Comparison of ENCODE assay signal across 13 cellular contexts in the genomic region with DNA sequence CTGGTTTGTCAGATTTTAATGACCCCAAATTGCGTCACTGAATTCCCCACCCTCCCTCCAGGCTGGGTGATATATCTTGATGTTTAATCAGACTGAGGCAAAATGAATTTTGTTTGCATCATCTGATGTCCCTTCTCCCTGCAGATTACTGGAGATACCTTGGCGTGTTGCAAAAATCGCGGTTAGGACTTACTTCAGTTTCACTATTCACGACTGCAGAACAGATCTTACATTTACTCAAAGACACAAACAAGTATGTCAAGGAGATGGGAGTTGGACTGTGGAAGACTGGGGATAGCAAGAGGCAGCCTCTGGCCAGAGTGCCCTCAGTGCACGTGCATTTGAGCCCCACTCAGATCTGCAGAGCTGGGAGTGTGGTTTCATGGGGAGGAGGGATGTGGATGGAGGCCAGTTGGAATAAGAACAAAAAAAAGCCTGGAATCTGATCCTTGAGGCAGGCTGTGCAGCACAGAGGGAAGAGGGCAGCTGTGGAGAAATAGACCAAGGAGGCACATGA.
DNase-seq lines count a peak whose midpoint lies in the region; ATAC-seq and TF ChIP-seq lines count a peak whose summit lies in the region.
"Had no signal": no experiment of that assay in that cellular context is flagged by ENCODE, and none has a peak within 500 bp of the region (broad histone marks: within the 10 kb centered on the region; RNA-seq: fewer than 3 reads in every experiment).

No MANE protein-coding gene starts in this region.

- TF ChIP-seq CTCF in AG04450 (IDR thresholded peaks at IDR 0.05; ENCODE audit: low read depth, low read length), result no peak
- TF ChIP-seq CTCF in BJ (IDR thresholded peaks at IDR 0.05; ENCODE audit: insufficient read depth, low read depth, low read length), result no peak
- TF ChIP-seq CTCF in fibroblast of lung (conservative IDR thresholded peaks at IDR 0.05 in 1 of 2, IDR thresholded peaks at IDR 0.05 in 1 of 2; ENCODE audit: low read depth in 1 of 2, low read length in 2 of 2), result no peak
- no peak for TF ChIP-seq CTCF in smooth muscle cell (IDR thresholded peaks at IDR 0.05; ENCODE audit: borderline replicate concordance, insufficient read depth, poor library complexity, severe bottlenecking)
- no peak for TF ChIP-seq CTCF in right lobe of liver (IDR thresholded peaks at IDR 0.05)

- H3K36me3 ChIP-seq in BJ (ENCODE audit: control insufficient read depth, insufficient read depth, low read length) (peaks cover 2% of the 10 kb centered on the region; the same call in 1 of the 2 replicates), fibroblast of lung (ENCODE audit: control insufficient read depth, insufficient read depth, low read length) (peaks cover 3% of the 10 kb centered on the region), smooth muscle cell (ENCODE audit: low read depth) (no peaks in the 10 kb centered on the region), right lobe of liver (no peaks in the 10 kb centered on the region)
- H3K36me3 ChIP-seq: heart right ventricle, thoracic aorta had no signal

- H2AFZ ChIP-seq in fibroblast of lung (ENCODE audit: low read length) (no peak overlapping the region), smooth muscle cell (ENCODE audit: low read depth) (no peak overlapping the region)

- POLR2A ChIA-PET in AG04450 (lab: Yijun Ruan, JAX), result no interaction called here
- POLR2A ChIA-PET in BJ (lab: Charles Lee), result no interaction called here

- H3K9me3 ChIP-seq in AG04450 (ENCODE audit: control insufficient read depth, insufficient read depth, low read length), result no peaks in the 10 kb centered on the region
- H3K9me3 ChIP-seq in fibroblast of lung (ENCODE audit: control insufficient read depth, insufficient read depth, low read depth, low read length), result no peaks in the 10 kb centered on the region
- no peaks in the 10 kb centered on the region for H3K9me3 ChIP-seq in smooth muscle cell (replicated peaks; ENCODE audit: low read depth)
- H3K9me3 ChIP-seq in right lobe of liver, result no peaks in the 10 kb centered on the region
- H3K9me3 ChIP-seq: heart right ventricle, thoracic aorta had no signal

- peak overlapping the region; percentile 52 for H3K27ac ChIP-seq in AG04450 (ENCODE audit: low read depth, low read length)
- H3K27ac ChIP-seq in fibroblast of lung (ENCODE audit: insufficient read depth, low read length), result peak overlapping the region; percentile 14
- H3K27ac ChIP-seq in smooth muscle cell (ENCODE audit: low read depth), result no peak overlapping the region
- no peak overlapping the region for H3K27ac ChIP-seq in right lobe of liver
- H3K27ac ChIP-seq: heart right ventricle, thoracic aorta had no signal

- no peak for TF ChIP-seq POLR2A in right lobe of liver (IDR thresholded peaks at IDR 0.05)

- DNase-seq in AG04450 (ENCODE audit: low read depth, low spot score) (peak; percentile 16), BJ (ENCODE audit: low read depth) (peak; percentile 4), OCI-M1 (lab: John Stamatoyannopoulos, UW) (peak; percentile 62), fibroblast of lung (ENCODE audit: low read depth in 2 of 2) (peak; percentile 40 to 91), NCI-H345 (lab: John Stamatoyannopoulos, UW) (no peak), islet precursor cell (no peak), smooth muscle cell (lab: John Stamatoyannopoulos, UW; ENCODE audit: unreplicated experiment) (no peak), right lobe of liver (no peak)
- DNase-seq: activated gamma-delta T cell treated with Interleukin-2 at 50 U/mL for 16 hours, heart right ventricle, left cardiac atrium, NCI-H2081 treated with DMSO at 0.1 percent for 48 hours had no signal

- H3K79me2 ChIP-seq in fibroblast of lung (ENCODE audit: control insufficient read depth, insufficient read depth, low read length), result no peaks in the 10 kb centered on the region
- no peaks in the 10 kb centered on the region for H3K79me2 ChIP-seq in smooth muscle cell (ENCODE audit: low read depth)

- 84% methylated on average over 6 of the region's 6 CpGs for WGBS in smooth muscle cell (ENCODE audit: low lambda C conversion rate)
- WGBS in right lobe of liver (ENCODE audit: insufficient coverage, low coverage, low lambda C conversion rate, missing lambda C conversion rate), result 74% methylated on average over 5 of the region's 6 CpGs

- H3K4me2 ChIP-seq in fibroblast of lung (ENCODE audit: extremely low read depth, insufficient read depth, low read length) (peak overlapping the region; percentile 58), smooth muscle cell (no peak overlapping the region)

- no peaks in the 10 kb centered on the region for H3F3A ChIP-seq in smooth muscle cell (ENCODE audit: low read depth)

- H3K27me3 ChIP-seq in AG04450 (ENCODE audit: control insufficient read depth, insufficient read depth, low read length), result no peaks in the 10 kb centered on the region
- H3K27me3 ChIP-seq in BJ (ENCODE audit: control insufficient read depth, insufficient read depth, low read length), result no peaks in the 10 kb centered on the region
- H3K27me3 ChIP-seq in fibroblast of lung (ENCODE audit: control insufficient read depth, insufficient read depth, low read length), result no peaks in the 10 kb centered on the region
- no peaks in the 10 kb centered on the region for H3K27me3 ChIP-seq in smooth muscle cell (ENCODE audit: low read depth)
- no peaks in the 10 kb centered on the region for H3K27me3 ChIP-seq in right lobe of liver

- intact Hi-C loops in right lobe of liver (cut with DNase I), result no loop called here

- H3K4me1 ChIP-seq in fibroblast of lung (ENCODE audit: control insufficient read depth, extremely low read depth, insufficient read depth, low read length) (peaks cover 7% of the 10 kb centered on the region), smooth muscle cell (ENCODE audit: low read depth) (no peaks in the 10 kb centered on the region), right lobe of liver (no peaks in the 10 kb centered on the region)

- H4K20me1 ChIP-seq in fibroblast of lung (ENCODE audit: control insufficient read depth, extremely low read depth, insufficient read depth, low read length) (no peaks in the 10 kb centered on the region), smooth muscle cell (ENCODE audit: low read depth) (no peaks in the 10 kb centered on the region)

- CTCF ChIA-PET in AG04450 (lab: Charles Lee), result interaction anchor here (1.9 kb wide), 1 partner anchor 110 kb away, joined by 4 read pairs; no protein-coding TSS in a partner anchor
- CTCF ChIA-PET in BJ (lab: Yijun Ruan, JAX), result no interaction called here

- no peak for ATAC-seq in right lobe of liver
- ATAC-seq: heart right ventricle, left cardiac atrium had no signal

- H3K4me3 ChIP-seq in AG04450 (ENCODE audit: low read depth, low read length) (no peak overlapping the region), BJ (ENCODE audit: low read depth, low read length) (no peak overlapping the region), fibroblast of lung (replicated peaks in 1 of 4; ENCODE audit: control extremely low read depth in 1 of 4, insufficient read depth in 1 of 4, low read depth in 3 of 4, low read length in 4 of 4) (peak overlapping the region in 2 of 4 experiments; percentile 20 to 26), smooth muscle cell (no peak overlapping the region), right lobe of liver (no peak overlapping the region)
- H3K4me3 ChIP-seq: heart right ventricle, thoracic aorta had no signal

- no peak overlapping the region for H3K9ac ChIP-seq in fibroblast of lung (ENCODE audit: insufficient read depth, low read length)
- no peak overlapping the region for H3K9ac ChIP-seq in smooth muscle cell (ENCODE audit: low read depth)

Comparison
In these comparisons a context has a peak if more than half of its experiments do, and no peak if none do; other contexts are left out.
1. DNase-seq: peak in AG04450 (single experiment), BJ (single experiment), OCI-M1 (single experiment) and fibroblast of lung (2 of 2); none in NCI-H345 (single experiment), islet precursor cell (single experiment), smooth muscle cell (single experiment) and right lobe of liver (0 of 3).
2. H3K27ac ChIP-seq: peak in AG04450 (single experiment) and fibroblast of lung (single experiment); none in smooth muscle cell (single experiment) and right lobe of liver (0 of 3).